In the genomic region with DNA sequence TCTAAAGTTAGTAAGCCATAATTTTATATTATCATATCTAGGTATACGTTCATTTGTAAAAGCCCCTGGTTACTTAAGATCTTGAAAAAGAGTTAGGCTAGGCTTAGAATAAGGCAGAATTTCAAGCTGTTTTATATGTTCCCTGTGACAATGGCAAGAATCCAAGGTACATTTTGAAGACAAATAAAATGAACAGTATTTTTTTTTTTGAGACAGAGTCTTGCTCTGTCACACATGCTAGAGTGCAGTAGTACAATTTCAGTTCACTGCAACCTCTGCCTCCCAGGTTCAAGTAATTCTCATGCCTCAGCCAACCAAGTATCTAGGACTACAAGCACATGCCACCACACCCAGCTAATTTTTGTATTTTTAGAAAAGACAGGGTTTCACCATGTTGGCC, we compare ENCODE assay signal across 12 cellular contexts.
A peak's percentile ranks its signal among the peaks of the same experiment; 100 is the strongest.
DNase-seq lines count a peak whose midpoint lies in the region; ATAC-seq and TF ChIP-seq lines count a peak whose summit lies in the region.
"Had no signal": no experiment of that assay in that cellular context is flagged by ENCODE, and none has a peak within 500 bp of the region (broad histone marks: within the 10 kb centered on the region; RNA-seq: fewer than 3 reads in every experiment).

No MANE protein-coding gene starts in this region.

- TF ChIP-seq CTCF in heart right ventricle (IDR thresholded peaks at IDR 0.05) = no peak
- no peak for TF ChIP-seq CTCF in lower lobe of right lung (IDR thresholded peaks at IDR 0.05)
- TF ChIP-seq CTCF in Peyer's patch (IDR thresholded peaks at IDR 0.05) = no peak

- H3K27me3 ChIP-seq in heart right ventricle (no peaks in the 10 kb centered on the region), adipocyte (replicated peaks; ENCODE audit: control insufficient read depth, insufficient read depth, low read length) (no peaks in the 10 kb centered on the region), lower lobe of right lung (ENCODE audit: low read depth) (no peaks in the 10 kb centered on the region), subcutaneous abdominal adipose tissue (ENCODE audit: control insufficient read depth in 5 of 5, insufficient read depth in 4 of 5, low read length in 5 of 5) (no peaks in the 10 kb centered on the region), Peyer's patch (no peaks in the 10 kb centered on the region)

- H3K9ac ChIP-seq in adipocyte (ENCODE audit: low read length) (peak overlapping the region; percentile 44), subcutaneous abdominal adipose tissue (ENCODE audit: low read length in 5 of 5) (no peak overlapping the region)

- DNase-seq in heart right ventricle (no peak), left cardiac atrium (no peak), adipocyte (ENCODE audit: low read depth) (no peak), lower lobe of right lung (no peak), Peyer's patch (no peak), germinal center (ENCODE audit: low spot score) (no peak)
- DNase-seq in activated naive CD4-positive, alpha-beta T cell treated with Interleukin-2 at 50 U/mL for 16 hours = no peak
- DNase-seq: NCI-H1436 treated with DMSO at 0.1 percent for 48 hours, NCI-H524 treated with DMSO at 0.1 percent for 48 hours had no signal

- peak in 3 of 8 donors; percentile 19 to 37 (median 26) for ATAC-seq in heart right ventricle
- no peak for ATAC-seq in left cardiac atrium
- no peak for ATAC-seq in lower lobe of right lung
- ATAC-seq: A549 had no signal

- H3K27ac ChIP-seq in heart right ventricle (peak overlapping the region in 9 of 10 donors; percentile 19 to 86 (median 55)), lower lobe of right lung (peak overlapping the region; percentile 21), subcutaneous abdominal adipose tissue (ENCODE audit: low read depth, low read length) (peak overlapping the region; percentile 70), Peyer's patch (no peak overlapping the region)
- H3K27ac ChIP-seq: A549 had no signal

- H3K36me3 ChIP-seq in heart right ventricle (no peaks in the 10 kb centered on the region), adipocyte (ENCODE audit: control insufficient read depth, insufficient read depth, low read length, severe bottlenecking) (no peaks in the 10 kb centered on the region), lower lobe of right lung (no peaks in the 10 kb centered on the region), subcutaneous abdominal adipose tissue (ENCODE audit: control insufficient read depth in 5 of 5, insufficient read depth in 5 of 5, low read length in 5 of 5) (no peaks in the 10 kb centered on the region), Peyer's patch (no peaks in the 10 kb centered on the region)
- H3K36me3 ChIP-seq: HAP-1 had no signal

- no peak for TF ChIP-seq POLR2A in Peyer's patch (IDR thresholded peaks at IDR 0.05)

- no peak overlapping the region for H3K4me3 ChIP-seq in heart right ventricle
- H3K4me3 ChIP-seq in adipocyte (ENCODE audit: low read length) = no peak overlapping the region
- H3K4me3 ChIP-seq in lower lobe of right lung = no peak overlapping the region
- H3K4me3 ChIP-seq in subcutaneous abdominal adipose tissue (ENCODE audit: low read depth in 1 of 5, low read length in 5 of 5) = no peak overlapping the region
- no peak overlapping the region for H3K4me3 ChIP-seq in Peyer's patch
- H3K4me3 ChIP-seq: A549, HAP-1 had no signal

- H3K9me3 ChIP-seq in heart right ventricle (no peaks in the 10 kb centered on the region), adipocyte (ENCODE audit: control insufficient read depth, low read length) (no peaks in the 10 kb centered on the region), lower lobe of right lung (no peaks in the 10 kb centered on the region), subcutaneous abdominal adipose tissue (ENCODE audit: control insufficient read depth in 5 of 5, low read length in 5 of 5) (no peaks in the 10 kb centered on the region), Peyer's patch (no peaks in the 10 kb centered on the region)
- H3K9me3 ChIP-seq: A549, HAP-1 had no signal

- intact Hi-C loops in heart right ventricle (cut with DNase I) (loop anchor here in 5 of 10 donors (5.0 to 10.0 kb wide), 5 partner anchors 36 to 158 kb away; partner anchors contain the start of gene DUSP6 (in 1 of the 5)), left cardiac atrium (cut with DNase I) (no loop called here), lower lobe of right lung (cut with DNase I) (no loop called here)

- peaks cover 0 to 48% (median 12%) of the 10 kb centered on the region in 9 donors for H3K4me1 ChIP-seq in heart right ventricle
- peaks cover 66% of the 10 kb centered on the region for H3K4me1 ChIP-seq in adipocyte (ENCODE audit: control insufficient read depth, insufficient read depth, low read length)
- H3K4me1 ChIP-seq in lower lobe of right lung = peaks cover 15% of the 10 kb centered on the region
- peaks cover 3 to 53% (median 45%) of the 10 kb centered on the region in 5 donors for H3K4me1 ChIP-seq in subcutaneous abdominal adipose tissue (ENCODE audit: control insufficient read depth in 5 of 5, insufficient read depth in 5 of 5, low read length in 5 of 5)
- peaks cover 0 to 11% (median 0%) of the 10 kb centered on the region in 4 donors for H3K4me1 ChIP-seq in Peyer's patch
- H3K4me1 ChIP-seq: A549 had no signal

- 69 to 80% methylated on average over 1 of the region's 1 CpG for WGBS in heart right ventricle, 2 donors

Comparison
In these comparisons a context has a peak if more than half of its experiments do, and no peak if none do; other contexts are left out.
1. H3K27ac ChIP-seq: peak in heart right ventricle (9 of 10), lower lobe of right lung (single experiment) and subcutaneous abdominal adipose tissue (single experiment); none in Peyer's patch (0 of 4).